Comparison of ENCODE assay signal across 8 cellular contexts in genomic region chrX:150587585-150588503, GRCh38. TPM values are rescaled to one million over a fixed set of nuclear protein-coding genes. Genes with fewer than 3 reads are reported as not detected.
DNase-seq lines count a peak whose midpoint lies in the region; TF ChIP-seq lines count a peak whose summit lies in the region.

No MANE protein-coding gene starts in this region.

- H3K4me1 Mint-ChIP-seq in nephron progenitor cell: no peaks in the 10 kb centered on the region

- TF ChIP-seq CTCF in mammary epithelial cell (conservative IDR thresholded peaks at IDR 0.05 in 1 of 2, IDR thresholded peaks at IDR 0.05 in 1 of 2; ENCODE audit: extremely low read depth in 1 of 2, insufficient read depth in 1 of 2, low read depth in 1 of 2, low read length in 2 of 2) (peak; percentile 51 to 55), nephron progenitor cell (IDR thresholded peaks at IDR 0.05) (peak; percentile 66)

- CTCF ChIA-PET in mammary epithelial cell (lab: Charles Lee; ENCODE audit: low non-redundant PET): interaction anchor here (0.6 kb wide), 1 partner anchor 153 kb away, joined by 3 read pairs; no protein-coding TSS in a partner anchor

- no peaks in the 10 kb centered on the region for H3K4me1 ChIP-seq in mammary epithelial cell (ENCODE audit: insufficient read depth, low read length)

- H3K27me3 Mint-ChIP-seq in nephron progenitor cell (ENCODE audit: low read depth, poor library complexity): no peaks in the 10 kb centered on the region

- 48% methylated on average over 8 of the region's 8 CpGs for WGBS in mammary epithelial cell (ENCODE audit: low coverage, missing lambda C conversion rate)

- no peak overlapping the region for H2AFZ ChIP-seq in mammary epithelial cell (ENCODE audit: low read depth, low read length)

- intact Hi-C loops in mammary epithelial cell (cut with micrococcal nuclease): loop anchor here (2.0 to 5.0 kb wide), 2 partner anchors 41 to 223 kb away; no protein-coding TSS in a partner anchor

- no peak overlapping the region for H3K27ac Mint-ChIP-seq in nephron progenitor cell

- dilution Hi-C loops in mammary epithelial cell (cut with HindIII; ENCODE audit: low sequenced_read_pairs): no loop called here

- no TSS peak for BruUV-seq in mammary epithelial cell (replicated peaks; lab: Mats Ljungman, UMichigan)

- no peaks in the 10 kb centered on the region for H3K9me3 ChIP-seq in mammary epithelial cell (replicated peaks; ENCODE audit: insufficient read depth, low read length)

- no peak overlapping the region for H3K27ac ChIP-seq in mammary epithelial cell (ENCODE audit: insufficient read depth, low read depth, low read length)

- H4K20me1 ChIP-seq in mammary epithelial cell (ENCODE audit: insufficient read depth, low read length): no peaks in the 10 kb centered on the region

- no peaks in the 10 kb centered on the region for H3K27me3 ChIP-seq in mammary epithelial cell (ENCODE audit: insufficient read depth, low read length)

- H3K36me3 ChIP-seq in mammary epithelial cell (ENCODE audit: insufficient read depth, low read length): no peaks in the 10 kb centered on the region

- no peak overlapping the region for H3K4me2 ChIP-seq in mammary epithelial cell (ENCODE audit: insufficient read depth, low read depth, low read length)

- H3K36me3 Mint-ChIP-seq in nephron progenitor cell (ENCODE audit: low read depth): no peaks in the 10 kb centered on the region

- peaks cover 11% of the 10 kb centered on the region for H3K9me3 Mint-ChIP-seq in nephron progenitor cell

- H3K4me3 Mint-ChIP-seq in nephron progenitor cell: no peak overlapping the region

- peaks cover 26% of the 10 kb centered on the region for H3K79me2 ChIP-seq in mammary epithelial cell (ENCODE audit: insufficient read depth, low read length)

- in situ Hi-C loops in SK-MEL-5 (cut with HindIII; ENCODE audit: low pct_unique_long_range_greater_than_20kb, low sequenced_read_pairs) (no loop called here), mammary epithelial cell (cut with MboI; ENCODE audit: low sequenced_read_pairs in 2 of 2) (no loop called here)

- DNase-seq in NCI-H82 (lab: John Stamatoyannopoulos, UW): peak; percentile 30
- no peak for DNase-seq in NCI-H82 treated with DMSO at 0.1 percent for 48 hours (lab: John Stamatoyannopoulos, UW; ENCODE audit: unreplicated experiment)
- DNase-seq in SK-MEL-5 (ENCODE audit: low read depth, low spot score): peak; percentile 37
- no peak for DNase-seq in mammary epithelial cell
- DNase-seq in nephron progenitor cell: peak; percentile 33
- no peak for DNase-seq in NOMO-1 treated with dmso at 0.1 percent for 144 hours (lab: John Stamatoyannopoulos, UW; ENCODE audit: unreplicated experiment)
- DNase-seq in NK-92 (lab: John Stamatoyannopoulos, UW; ENCODE audit: unreplicated experiment): no peak
- DNase-seq in SHP77 (lab: John Stamatoyannopoulos, UW): no peak

- no peak overlapping the region for H3K4me3 ChIP-seq in mammary epithelial cell (replicated peaks in 1 of 3; ENCODE audit: insufficient read depth in 1 of 3, low read depth in 2 of 3, low read length in 3 of 3)

- H3K9ac ChIP-seq in mammary epithelial cell (ENCODE audit: insufficient read depth, low read length): no peak overlapping the region

RNA-seq across cellular contexts. Expression of gene MTM1, which starts 19.4 kb away (rescaled TPM):
- 9.5 TPM in 2 replicates for total RNA-seq in SK-MEL-5 (2014; rRNA removed; shearing (Covaris generic))
- 6.0 and 7.5 TPM in 2 replicates for polyA plus RNA-seq in SK-MEL-5 (2015; cell fraction: cytosol; rRNA removed)
- 5.6 and 7.2 TPM in 2 replicates for polyA plus RNA-seq in SK-MEL-5 (2015; cell fraction: nucleus; rRNA removed)
- 10 to 100 TPM; 16.3 to 18.5 TPM for total RNA-seq in mammary epithelial cell
- 4.4 TPM for polyA plus RNA-seq in mammary epithelial cell
- 19.5 TPM for polyA minus RNA-seq in mammary epithelial cell

Comparison
In these comparisons a context has a peak if more than half of its experiments do, and no peak if none do; other contexts are left out.
1. DNase-seq: peak in NCI-H82 (single experiment), SK-MEL-5 (single experiment) and nephron progenitor cell (single experiment); none in NCI-H82 treated with DMSO at 0.1 percent for 48 hours (single experiment), mammary epithelial cell (single experiment), NOMO-1 treated with dmso at 0.1 percent for 144 hours (single experiment), NK-92 (single experiment) and SHP77 (0 of 2).